In the genomic region with DNA sequence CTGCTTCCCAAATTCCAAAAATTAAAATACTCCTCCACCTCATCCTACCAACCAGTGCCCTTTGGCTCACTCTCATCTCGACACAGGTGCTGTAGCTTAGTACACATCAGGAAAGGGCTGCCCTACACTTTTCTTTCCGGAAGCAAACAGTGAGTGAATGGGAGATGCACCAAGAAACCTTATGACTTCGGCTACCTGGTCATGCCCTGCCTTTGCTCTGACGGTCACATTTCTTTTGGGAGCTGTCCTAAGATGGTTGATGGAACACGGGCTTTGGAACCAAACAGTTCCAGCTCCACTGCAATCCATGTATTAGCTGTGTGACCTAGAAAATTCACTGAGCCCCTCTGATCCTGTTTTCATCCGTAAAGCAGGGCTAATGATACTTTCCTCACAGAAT, we compare ENCODE assay signal across 9 cellular contexts.
DNase-seq lines count a peak whose midpoint lies in the region; ATAC-seq and TF ChIP-seq lines count a peak whose summit lies in the region.
"Had no signal": no experiment of that assay in that cellular context is flagged by ENCODE, and none has a peak within 500 bp of the region (broad histone marks: within the 10 kb centered on the region; RNA-seq: fewer than 3 reads in every experiment).

No MANE protein-coding gene starts in this region.

- no peak for ATAC-seq in stimulated activated effector memory CD8-positive, alpha-beta T cell treated with anti-CD3 and anti-CD28 coated beads, Interleukin-12 subunit alpha, Interleukin-12 subunit beta, amount 100 ng/mL, for 72 hours
- ATAC-seq in HG03520 (IDR thresholded peaks at IDR 0.05; ENCODE audit: unreplicated experiment) (no peak), HG02623 (IDR thresholded peaks at IDR 0.05; ENCODE audit: unreplicated experiment) (no peak)

- TF ChIP-seq CTCF in dorsolateral prefrontal cortex (IDR thresholded peaks at IDR 0.05 in 54 of 56, conservative IDR thresholded peaks at IDR 0.05 in 2 of 56; ENCODE audit: low read depth in 1 of 56, partially characterized antibody in 56 of 56) (no peak), uterus (IDR thresholded peaks at IDR 0.05) (no peak)

- H3K27me3 ChIP-seq in Karpas-422 (ENCODE audit: low read length), result no peaks in the 10 kb centered on the region
- H3K27me3 ChIP-seq in dorsolateral prefrontal cortex, result no peaks in the 10 kb centered on the region
- H3K27me3 ChIP-seq in uterus, result no peaks in the 10 kb centered on the region
- H3K27me3 ChIP-seq: SJCRH30 had no signal

- H3K4me1 ChIP-seq in Karpas-422 (ENCODE audit: low read length), result peaks cover 17% of the 10 kb centered on the region
- no peaks in the 10 kb centered on the region for H3K4me1 ChIP-seq in uterus
- H3K4me1 ChIP-seq: SJCRH30 had no signal

- intact Hi-C loops in dorsolateral prefrontal cortex (cut with DNase I), result loop anchor here (5.0 to 10.0 kb wide), 3 partner anchors 54 to 149 kb away; a partner anchor contains a TSS
- intact Hi-C loops in uterus (cut with DNase I; ENCODE audit: low total_unique reads), result no loop called here

- no peaks in the 10 kb centered on the region for H3K79me2 ChIP-seq in Karpas-422 (ENCODE audit: low read length)

- H3K4me2 ChIP-seq in Karpas-422 (ENCODE audit: low read depth, low read length, poor library complexity, severe bottlenecking), result peak overlapping the region; percentile 62

- peaks cover 16% of the 10 kb centered on the region for H3K36me3 Mint-ChIP-seq in activated naive CD4-positive, alpha-beta T cell treated with anti-CD3 and anti-CD28 coated beads, Interleukin-2, amount 10 ng/mL, durations not matched to agents 7 days and 5 days
- H3K36me3 Mint-ChIP-seq in stimulated activated effector memory CD8-positive, alpha-beta T cell treated with anti-CD3 and anti-CD28 coated beads, Interleukin-12 subunit alpha, Interleukin-12 subunit beta, amount 100 ng/mL, for 72 hours, result no peaks in the 10 kb centered on the region

- H3K27ac Mint-ChIP-seq in activated naive CD4-positive, alpha-beta T cell treated with anti-CD3 and anti-CD28 coated beads, Interleukin-2, amount 10 ng/mL, durations not matched to agents 7 days and 5 days, result peak overlapping the region; percentile 21
- no peak overlapping the region for H3K27ac Mint-ChIP-seq in stimulated activated effector memory CD8-positive, alpha-beta T cell treated with anti-CD3 and anti-CD28 coated beads, Interleukin-12 subunit alpha, Interleukin-12 subunit beta, amount 100 ng/mL, for 72 hours

- H3K27ac ChIP-seq in Karpas-422 (ENCODE audit: low read length) (no peak overlapping the region), dorsolateral prefrontal cortex (peak overlapping the region in 37 of 59 donors; percentile 9 to 87 (median 67)), uterus (no peak overlapping the region)
- H3K27ac ChIP-seq: SJCRH30 had no signal

- peaks cover 35% of the 10 kb centered on the region for H3K4me1 Mint-ChIP-seq in activated naive CD4-positive, alpha-beta T cell treated with anti-CD3 and anti-CD28 coated beads, Interleukin-2, amount 10 ng/mL, durations not matched to agents 7 days and 5 days
- peaks cover 23% of the 10 kb centered on the region for H3K4me1 Mint-ChIP-seq in stimulated activated effector memory CD8-positive, alpha-beta T cell treated with anti-CD3 and anti-CD28 coated beads, Interleukin-12 subunit alpha, Interleukin-12 subunit beta, amount 100 ng/mL, for 72 hours

- no peak overlapping the region for H3K9ac ChIP-seq in Karpas-422 (ENCODE audit: low read length)

- CTCF ChIA-PET in activated naive CD4-positive, alpha-beta T cell treated with anti-CD3 and anti-CD28 coated beads, Interleukin-2, amount 10 ng/mL, durations not matched to agents 7 days and 5 days (lab: Charles Lee), result interaction anchor here (0.8 to 3.9 kb wide), 16 partner anchors 8 to 519 kb away, joined by 3 to 28 read pairs (median 6); a partner anchor contains a TSS

- no peaks in the 10 kb centered on the region for H3K9me3 ChIP-seq in Karpas-422 (ENCODE audit: low read length)
- no peaks in the 10 kb centered on the region for H3K9me3 ChIP-seq in uterus

- no peak overlapping the region for H2AFZ ChIP-seq in Karpas-422 (ENCODE audit: low read length)

- H4K20me1 ChIP-seq in Karpas-422 (ENCODE audit: insufficient read depth, low read depth, low read length), result no peaks in the 10 kb centered on the region

- H3K4me3 Mint-ChIP-seq in activated naive CD4-positive, alpha-beta T cell treated with anti-CD3 and anti-CD28 coated beads, Interleukin-2, amount 10 ng/mL, durations not matched to agents 7 days and 5 days, result no peak overlapping the region
- peak overlapping the region; percentile 44 for H3K4me3 Mint-ChIP-seq in stimulated activated effector memory CD8-positive, alpha-beta T cell treated with anti-CD3 and anti-CD28 coated beads, Interleukin-12 subunit alpha, Interleukin-12 subunit beta, amount 100 ng/mL, for 72 hours

- no peaks in the 10 kb centered on the region for H3K9me2 ChIP-seq in Karpas-422 (replicated peaks; ENCODE audit: insufficient read depth, low read length)

- DNase-seq in activated naive CD4-positive, alpha-beta T cell treated with anti-CD3 and anti-CD28 coated beads, Interleukin-2, amount 10 ng/mL, durations not matched to agents 7 days and 5 days, result no peak
- no peak for DNase-seq in activated naive CD4-positive, alpha-beta T cell (lab: John Stamatoyannopoulos, UW)
- DNase-seq in Karpas-422 (no peak), dorsolateral prefrontal cortex (no peak), uterus (no peak)
- no peak for DNase-seq in stimulated activated effector memory CD8-positive, alpha-beta T cell treated with anti-CD3 and anti-CD28 coated beads, Interleukin-12 subunit alpha, Interleukin-12 subunit beta, amount 100 ng/mL, for 72 hours (ENCODE audit: low spot score in 2 of 2)

- H3K36me3 ChIP-seq in Karpas-422 (ENCODE audit: insufficient read depth, low read length), result no peaks in the 10 kb centered on the region
- no peaks in the 10 kb centered on the region for H3K36me3 ChIP-seq in uterus
- H3K36me3 ChIP-seq: SJCRH30 had no signal

- no peak overlapping the region for H3K4me3 ChIP-seq in Karpas-422 (ENCODE audit: low read length)
- peak overlapping the region in 2 of 59 donors; percentile 43 to 46 for H3K4me3 ChIP-seq in dorsolateral prefrontal cortex
- no peak overlapping the region for H3K4me3 ChIP-seq in uterus
- H3K4me3 ChIP-seq: SJCRH30 had no signal

- H3K27me3 Mint-ChIP-seq in activated naive CD4-positive, alpha-beta T cell treated with anti-CD3 and anti-CD28 coated beads, Interleukin-2, amount 10 ng/mL, durations not matched to agents 7 days and 5 days, result no peaks in the 10 kb centered on the region

- H3K9me3 Mint-ChIP-seq in activated naive CD4-positive, alpha-beta T cell treated with anti-CD3 and anti-CD28 coated beads, Interleukin-2, amount 10 ng/mL, durations not matched to agents 7 days and 5 days, result peaks cover 20% of the 10 kb centered on the region
- H3K9me3 Mint-ChIP-seq in stimulated activated effector memory CD8-positive, alpha-beta T cell treated with anti-CD3 and anti-CD28 coated beads, Interleukin-12 subunit alpha, Interleukin-12 subunit beta, amount 100 ng/mL, for 72 hours, result no peaks in the 10 kb centered on the region

- TF ChIP-seq POLR2A in uterus (IDR thresholded peaks at IDR 0.05), result no peak

Comparison
In these comparisons a context has a peak if more than half of its experiments do, and no peak if none do; other contexts are left out.
1. H3K27ac ChIP-seq: peak in dorsolateral prefrontal cortex (37 of 59); none in Karpas-422 (single experiment) and uterus (0 of 2).